ENCODE assay signal across 20 cellular contexts in the genomic region with DNA sequence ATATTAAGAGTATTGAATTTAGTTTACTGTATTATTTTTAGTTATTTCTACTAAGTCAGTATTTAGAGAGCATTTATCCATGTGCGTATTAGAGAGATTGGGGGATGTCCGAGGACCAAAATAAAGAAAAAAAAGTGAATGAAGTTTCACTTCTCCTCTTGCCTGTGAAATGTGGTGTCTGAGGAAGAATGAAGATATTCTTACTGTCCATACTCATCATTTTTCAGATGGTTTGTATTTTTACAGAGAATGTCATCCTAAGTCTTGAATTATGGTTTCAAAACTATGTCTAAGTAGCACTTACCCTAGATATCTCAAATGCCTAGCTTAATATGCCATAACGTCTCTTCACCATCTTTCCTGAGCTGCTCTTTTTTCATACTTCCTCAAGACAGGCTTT.
DNase-seq lines count a peak whose midpoint lies in the region; ATAC-seq and TF ChIP-seq lines count a peak whose summit lies in the region.
"Had no signal": no experiment of that assay in that cellular context is flagged by ENCODE, and none has a peak within 500 bp of the region (broad histone marks: within the 10 kb centered on the region; RNA-seq: fewer than 3 reads in every experiment).

No MANE protein-coding gene starts in this region.

- H3K9ac ChIP-seq in OCI-LY3 (ENCODE audit: low read length) (no peak overlapping the region), adipocyte (ENCODE audit: low read length) (no peak overlapping the region)
- H3K9ac ChIP-seq: GM23248 had no signal

- ATAC-seq in GM21576 (IDR thresholded peaks at IDR 0.05; ENCODE audit: unreplicated experiment) (no peak), HG03196 (IDR thresholded peaks at IDR 0.05; ENCODE audit: unreplicated experiment) (no peak)

- H3K4me1 ChIP-seq in OCI-LY3 (ENCODE audit: low read length) (peaks cover 5% of the 10 kb centered on the region), adipocyte (ENCODE audit: control insufficient read depth, insufficient read depth, low read length) (no peaks in the 10 kb centered on the region)
- H3K4me1 ChIP-seq: BE2C, HAP-1 had no signal

- H3K27me3 ChIP-seq in OCI-LY3 (ENCODE audit: low read depth, low read length) (no peaks in the 10 kb centered on the region), adipocyte (replicated peaks; ENCODE audit: control insufficient read depth, insufficient read depth, low read length) (no peaks in the 10 kb centered on the region)
- H3K27me3 ChIP-seq: BE2C had no signal

- H3K79me2 ChIP-seq in OCI-LY3 (ENCODE audit: low read length): no peaks in the 10 kb centered on the region

- TF ChIP-seq CTCF in OCI-LY3 (IDR thresholded peaks at IDR 0.05; ENCODE audit: low read depth, low read length): no peak

- H3K9me3 ChIP-seq in OCI-LY3 (ENCODE audit: insufficient read depth, low read length) (no peaks in the 10 kb centered on the region), adipocyte (ENCODE audit: control insufficient read depth, low read length) (no peaks in the 10 kb centered on the region)
- H3K9me3 ChIP-seq: BE2C, HAP-1 had no signal

- H3K36me3 ChIP-seq in OCI-LY3 (replicated peaks; ENCODE audit: low read depth, low read length) (no peaks in the 10 kb centered on the region), adipocyte (ENCODE audit: control insufficient read depth, insufficient read depth, low read length, severe bottlenecking) (no peaks in the 10 kb centered on the region)
- H3K36me3 ChIP-seq: BE2C, HAP-1 had no signal

- peak overlapping the region; percentile 18; the same call in 1 of the 2 replicates for H3K4me2 ChIP-seq in OCI-LY3 (ENCODE audit: low read length)

- H3K4me3 ChIP-seq in OCI-LY3 (ENCODE audit: low read length) (no peak overlapping the region), adipocyte (ENCODE audit: low read length) (no peak overlapping the region)
- H3K4me3 ChIP-seq: GM23248, HAP-1 had no signal

- DNase-seq in NOMO-1 treated with DMSO at 0.1 percent for 48 hours (lab: John Stamatoyannopoulos, UW; ENCODE audit: unreplicated experiment) (peak; percentile 3), NOMO-1 treated with dmso at 0.1 percent for 144 hours (lab: John Stamatoyannopoulos, UW; ENCODE audit: unreplicated experiment) (no peak), adipocyte (ENCODE audit: low read depth) (peak; percentile 12), AG08396 (ENCODE audit: low spot score) (no peak)
- DNase-seq in activated CD8-positive, alpha-beta memory T cell treated with anti-CD3 and anti-CD28 coated beads for 24 hours: no peak
- DNase-seq: 8988T; BE2C; C1 segment of cervical spinal cord; CD4-positive, CD25-positive, alpha-beta regulatory T cell; CD8-positive, alpha-beta memory T cell; COR-L47; DMS 273 treated with DMSO at 0.1 percent for 48 hours; DMS53; DND-41; EL; GM23248 had no signal

- H4K20me1 ChIP-seq in OCI-LY3 (ENCODE audit: insufficient read depth, low read length): no peaks in the 10 kb centered on the region

- no peak overlapping the region for H2AFZ ChIP-seq in OCI-LY3 (ENCODE audit: low read depth, low read length)
- H2AFZ ChIP-seq: GM23248 had no signal

- no peak overlapping the region for H3K27ac ChIP-seq in OCI-LY3 (ENCODE audit: low read length)
- H3K27ac ChIP-seq: GM23248 had no signal

Comparison
In these comparisons a context has a peak if more than half of its experiments do, and no peak if none do; other contexts are left out.
1. DNase-seq: peak in NOMO-1 treated with DMSO at 0.1 percent for 48 hours (single experiment) and adipocyte (single experiment); none in NOMO-1 treated with dmso at 0.1 percent for 144 hours (single experiment), activated CD8-positive, alpha-beta memory T cell treated with anti-CD3 and anti-CD28 coated beads for 24 hours (single experiment) and AG08396 (single experiment).